1 cellular context compared by ENCODE assay signal in the genomic region with DNA sequence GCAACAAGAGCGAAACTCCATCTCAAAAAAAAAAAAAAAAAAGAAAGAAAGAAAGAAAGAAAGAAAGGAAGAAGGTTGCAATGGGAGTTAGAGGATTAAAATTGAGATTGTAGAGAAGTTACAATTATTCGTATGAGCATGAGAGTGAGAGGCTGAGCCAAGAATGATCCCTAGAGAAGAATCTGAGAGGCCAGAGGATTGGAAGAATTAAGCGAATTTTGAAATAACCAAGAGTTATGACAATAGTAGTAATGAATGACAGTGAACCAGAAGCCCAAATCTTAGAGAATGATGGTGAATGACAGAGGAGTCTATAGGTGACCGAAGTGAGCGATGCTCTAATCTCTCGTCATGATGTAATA.
TF ChIP-seq lines count a peak whose summit lies in the region.

No MANE protein-coding gene starts in this region.

TF ChIP-seq in GM23338, 12 proteins besides CTCF, POLR2A, EP300 and RAD21 (continued from another document):
- TF ChIP-seq, protein P1, sequence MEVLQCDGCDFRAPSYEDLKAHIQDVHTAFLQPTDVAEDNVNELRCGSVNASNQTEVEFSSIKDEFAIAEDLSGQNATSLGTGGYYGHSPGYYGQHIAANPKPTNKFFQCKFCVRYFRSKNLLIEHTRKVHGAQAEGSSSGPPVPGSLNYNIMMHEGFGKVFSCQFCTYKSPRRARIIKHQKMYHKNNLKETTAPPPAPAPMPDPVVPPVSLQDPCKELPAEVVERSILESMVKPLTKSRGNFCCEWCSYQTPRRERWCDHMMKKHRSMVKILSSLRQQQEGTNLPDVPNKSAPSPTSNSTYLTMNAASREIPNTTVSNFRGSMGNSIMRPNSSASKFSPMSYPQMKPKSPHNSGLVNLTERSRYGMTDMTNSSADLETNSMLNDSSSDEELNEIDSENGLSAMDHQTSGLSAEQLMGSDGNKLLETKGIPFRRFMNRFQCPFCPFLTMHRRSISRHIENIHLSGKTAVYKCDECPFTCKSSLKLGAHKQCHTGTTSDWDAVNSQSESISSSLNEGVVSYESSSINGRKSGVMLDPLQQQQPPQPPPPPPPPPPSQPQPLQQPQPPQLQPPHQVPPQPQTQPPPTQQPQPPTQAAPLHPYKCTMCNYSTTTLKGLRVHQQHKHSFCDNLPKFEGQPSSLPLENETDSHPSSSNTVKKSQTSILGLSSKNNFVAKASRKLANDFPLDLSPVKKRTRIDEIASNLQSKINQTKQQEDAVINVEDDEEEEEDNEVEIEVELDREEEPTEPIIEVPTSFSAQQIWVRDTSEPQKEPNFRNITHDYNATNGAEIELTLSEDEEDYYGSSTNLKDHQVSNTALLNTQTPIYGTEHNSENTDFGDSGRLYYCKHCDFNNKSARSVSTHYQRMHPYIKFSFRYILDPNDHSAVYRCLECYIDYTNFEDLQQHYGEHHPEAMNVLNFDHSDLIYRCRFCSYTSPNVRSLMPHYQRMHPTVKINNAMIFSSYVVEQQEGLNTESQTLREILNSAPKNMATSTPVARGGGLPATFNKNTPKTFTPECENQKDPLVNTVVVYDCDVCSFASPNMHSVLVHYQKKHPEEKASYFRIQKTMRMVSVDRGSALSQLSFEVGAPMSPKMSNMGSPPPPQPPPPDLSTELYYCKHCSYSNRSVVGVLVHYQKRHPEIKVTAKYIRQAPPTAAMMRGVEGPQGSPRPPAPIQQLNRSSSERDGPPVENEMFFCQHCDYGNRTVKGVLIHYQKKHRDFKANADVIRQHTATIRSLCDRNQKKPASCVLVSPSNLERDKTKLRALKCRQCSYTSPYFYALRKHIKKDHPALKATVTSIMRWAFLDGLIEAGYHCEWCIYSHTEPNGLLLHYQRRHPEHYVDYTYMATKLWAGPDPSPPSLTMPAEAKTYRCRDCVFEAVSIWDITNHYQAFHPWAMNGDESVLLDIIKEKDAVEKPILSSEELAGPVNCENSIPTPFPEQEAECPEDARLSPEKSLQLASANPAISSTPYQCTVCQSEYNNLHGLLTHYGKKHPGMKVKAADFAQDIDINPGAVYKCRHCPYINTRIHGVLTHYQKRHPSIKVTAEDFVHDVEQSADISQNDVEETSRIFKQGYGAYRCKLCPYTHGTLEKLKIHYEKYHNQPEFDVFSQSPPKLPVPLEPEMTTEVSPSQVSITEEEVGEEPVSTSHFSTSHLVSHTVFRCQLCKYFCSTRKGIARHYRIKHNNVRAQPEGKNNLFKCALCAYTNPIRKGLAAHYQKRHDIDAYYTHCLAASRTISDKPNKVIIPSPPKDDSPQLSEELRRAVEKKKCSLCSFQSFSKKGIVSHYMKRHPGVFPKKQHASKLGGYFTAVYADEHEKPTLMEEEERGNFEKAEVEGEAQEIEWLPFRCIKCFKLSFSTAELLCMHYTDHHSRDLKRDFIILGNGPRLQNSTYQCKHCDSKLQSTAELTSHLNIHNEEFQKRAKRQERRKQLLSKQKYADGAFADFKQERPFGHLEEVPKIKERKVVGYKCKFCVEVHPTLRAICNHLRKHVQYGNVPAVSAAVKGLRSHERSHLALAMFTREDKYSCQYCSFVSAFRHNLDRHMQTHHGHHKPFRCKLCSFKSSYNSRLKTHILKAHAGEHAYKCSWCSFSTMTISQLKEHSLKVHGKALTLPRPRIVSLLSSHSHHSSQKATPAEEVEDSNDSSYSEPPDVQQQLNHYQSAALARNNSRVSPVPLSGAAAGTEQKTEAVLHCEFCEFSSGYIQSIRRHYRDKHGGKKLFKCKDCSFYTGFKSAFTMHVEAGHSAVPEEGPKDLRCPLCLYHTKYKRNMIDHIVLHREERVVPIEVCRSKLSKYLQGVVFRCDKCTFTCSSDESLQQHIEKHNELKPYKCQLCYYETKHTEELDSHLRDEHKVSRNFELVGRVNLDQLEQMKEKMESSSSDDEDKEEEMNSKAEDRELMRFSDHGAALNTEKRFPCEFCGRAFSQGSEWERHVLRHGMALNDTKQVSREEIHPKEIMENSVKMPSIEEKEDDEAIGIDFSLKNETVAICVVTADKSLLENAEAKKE (CRISPR knock-in tag; IDR thresholded peaks at IDR 0.05) = no peak
- TF ChIP-seq NANOG (IDR thresholded peaks at IDR 0.05; ENCODE audit: borderline replicate concordance) (no peak), STAT1 (IDR thresholded peaks at IDR 0.05; ENCODE audit: unreplicated experiment) (no peak), POLR2AphosphoS5 (IDR thresholded peaks at IDR 0.05; ENCODE audit: low read depth) (no peak), EZH2phosphoT487 (IDR thresholded peaks at IDR 0.05; ENCODE audit: unreplicated experiment) (no peak), ZNF331 (CRISPR knock-in tag; IDR thresholded peaks at IDR 0.05; ENCODE audit: low read depth) (no peak), ZNF114 (CRISPR knock-in tag; IDR thresholded peaks at IDR 0.05) (no peak)
- TF ChIP-seq, protein P2, sequence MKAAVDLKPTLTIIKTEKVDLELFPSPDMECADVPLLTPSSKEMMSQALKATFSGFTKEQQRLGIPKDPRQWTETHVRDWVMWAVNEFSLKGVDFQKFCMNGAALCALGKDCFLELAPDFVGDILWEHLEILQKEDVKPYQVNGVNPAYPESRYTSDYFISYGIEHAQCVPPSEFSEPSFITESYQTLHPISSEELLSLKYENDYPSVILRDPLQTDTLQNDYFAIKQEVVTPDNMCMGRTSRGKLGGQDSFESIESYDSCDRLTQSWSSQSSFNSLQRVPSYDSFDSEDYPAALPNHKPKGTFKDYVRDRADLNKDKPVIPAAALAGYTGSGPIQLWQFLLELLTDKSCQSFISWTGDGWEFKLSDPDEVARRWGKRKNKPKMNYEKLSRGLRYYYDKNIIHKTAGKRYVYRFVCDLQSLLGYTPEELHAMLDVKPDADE (IDR thresholded peaks at IDR 0.05) = no peak
TF ChIP-seq in GM23338: peak in this region for 0.
